In the genomic region with DNA sequence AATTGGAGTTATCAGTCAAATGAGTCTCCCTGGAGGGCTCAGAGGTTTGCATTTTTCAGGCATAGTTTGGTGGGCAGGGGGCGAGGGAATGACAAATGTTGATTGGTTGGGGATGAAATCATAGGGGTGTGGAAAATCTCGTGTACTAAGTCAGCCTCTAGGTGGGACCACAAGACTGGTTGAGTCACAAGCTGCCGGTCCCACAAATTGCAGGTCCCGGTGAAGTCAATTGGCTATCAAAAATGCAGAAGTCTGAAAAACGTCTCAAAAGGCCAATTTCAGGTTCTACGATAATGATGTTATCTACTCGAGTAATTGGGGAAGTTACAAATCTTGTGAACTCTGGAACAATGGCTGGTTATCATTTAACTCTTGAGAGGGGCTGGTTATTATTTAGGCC, we compare ENCODE assay signal across 1 cellular context.
TF ChIP-seq lines count a peak whose summit lies in the region.

No MANE protein-coding gene starts in this region.

TF ChIP-seq in K562, 482 proteins besides CTCF, POLR2A, EP300 and RAD21 (continued from another document):
- TF ChIP-seq, protein P1, sequence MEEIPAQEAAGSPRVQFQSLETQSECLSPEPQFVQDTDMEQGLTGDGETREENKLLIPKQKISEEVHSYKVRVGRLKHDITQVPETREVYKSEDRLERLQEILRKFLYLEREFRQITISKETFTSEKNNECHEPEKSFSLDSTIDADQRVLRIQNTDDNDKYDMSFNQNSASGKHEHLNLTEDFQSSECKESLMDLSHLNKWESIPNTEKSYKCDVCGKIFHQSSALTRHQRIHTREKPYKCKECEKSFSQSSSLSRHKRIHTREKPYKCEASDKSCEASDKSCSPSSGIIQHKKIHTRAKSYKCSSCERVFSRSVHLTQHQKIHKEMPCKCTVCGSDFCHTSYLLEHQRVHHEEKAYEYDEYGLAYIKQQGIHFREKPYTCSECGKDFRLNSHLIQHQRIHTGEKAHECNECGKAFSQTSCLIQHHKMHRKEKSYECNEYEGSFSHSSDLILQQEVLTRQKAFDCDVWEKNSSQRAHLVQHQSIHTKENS (CRISPR knock-in tag; IDR thresholded peaks at IDR 0.05) = no peak
- TF ChIP-seq MCM5 (IDR thresholded peaks at IDR 0.05; ENCODE audit: low read depth) = no peak
